Comparison of ENCODE assay signal across 10 cellular contexts in genomic region chr11:71454470-71455113, GRCh38. TPM values are rescaled to one million over a fixed set of nuclear protein-coding genes. Genes with fewer than 3 reads are reported as not detected.
DNase-seq lines count a peak whose midpoint lies in the region; ATAC-seq and TF ChIP-seq lines count a peak whose summit lies in the region.
"Had no signal": no experiment of that assay in that cellular context is flagged by ENCODE, and none has a peak within 500 bp of the region (broad histone marks: within the 10 kb centered on the region; RNA-seq: fewer than 3 reads in every experiment).

No MANE protein-coding gene starts in this region.

- H3K4me3 Mint-ChIP-seq in T-helper 2 cell treated with Interferon-gamma antibody and Interleukin-4, amounts not matched to agents 5 μg/mL and 100 μg/mL, for 36 hours = peak overlapping the region; percentile 90
- peak overlapping the region; percentile 91 for H3K4me3 Mint-ChIP-seq in type B pancreatic cell

- ATAC-seq in Right ventricle myocardium inferior = no peak
- peak; percentile 31 for ATAC-seq in esophagus mucosa
- ATAC-seq in GM21619 (IDR thresholded peaks at IDR 0.05; ENCODE audit: unreplicated experiment) = no peak

- H3K36me3 ChIP-seq in left ventricle myocardium inferior (peaks cover 47% of the 10 kb centered on the region), SJCRH30 (no peaks in the 10 kb centered on the region; the same call in 1 of the 2 replicates), esophagus muscularis mucosa (peaks cover 26 to 49% (median 47%) of the 10 kb centered on the region in 4 donors)

- TF ChIP-seq POLR2A in esophagus muscularis mucosa (IDR thresholded peaks at IDR 0.05; ENCODE audit: low read depth) = no peak

- intact Hi-C loops in left ventricle myocardium inferior (cut with micrococcal nuclease) = no loop called here
- intact Hi-C loops in Right ventricle myocardium inferior (cut with DNase I) = no loop called here
- intact Hi-C loops in esophagus muscularis mucosa (cut with DNase I) = no loop called here

- TF ChIP-seq CTCF in left ventricle myocardium inferior (IDR thresholded peaks at IDR 0.05; ENCODE audit: borderline replicate concordance) = no peak
- no peak for TF ChIP-seq CTCF in type B pancreatic cell (conservative IDR thresholded peaks at IDR 0.05)
- TF ChIP-seq CTCF in esophagus muscularis mucosa (IDR thresholded peaks at IDR 0.05) = no peak

- H3K9me3 Mint-ChIP-seq in T-helper 2 cell treated with Interferon-gamma antibody and Interleukin-4, amounts not matched to agents 5 μg/mL and 100 μg/mL, for 36 hours = no peaks in the 10 kb centered on the region
- no peaks in the 10 kb centered on the region for H3K9me3 Mint-ChIP-seq in type B pancreatic cell

- no peak for TF ChIP-seq EP300 in esophagus muscularis mucosa (IDR thresholded peaks at IDR 0.05)

- DNase-seq in left ventricle myocardium inferior = no peak
- no peak for DNase-seq in Right ventricle myocardium inferior (ENCODE audit: missing footprints)
- no peak for DNase-seq in T-helper 2 cell treated with Interferon-gamma antibody and Interleukin-4, amounts not matched to agents 5 μg/mL and 100 μg/mL, for 36 hours (ENCODE audit: low spot score)
- no peak for DNase-seq in type B pancreatic cell (ENCODE audit: extremely low spot score, unreplicated experiment)
- DNase-seq in SJCRH30 = no peak
- DNase-seq in esophagus muscularis mucosa (ENCODE audit: extremely low spot score) = no peak
- DNase-seq: hippocampal formation, NCI-H2029 treated with DMSO at 0.1 percent for 48 hours had no signal

- H3K36me3 Mint-ChIP-seq in T-helper 2 cell treated with Interferon-gamma antibody and Interleukin-4, amounts not matched to agents 5 μg/mL and 100 μg/mL, for 36 hours (ENCODE audit: low read depth) = peaks cover 24% of the 10 kb centered on the region
- H3K36me3 Mint-ChIP-seq in type B pancreatic cell = peaks cover 10% of the 10 kb centered on the region

- H3K27me3 Mint-ChIP-seq in T-helper 2 cell treated with Interferon-gamma antibody and Interleukin-4, amounts not matched to agents 5 μg/mL and 100 μg/mL, for 36 hours (ENCODE audit: low read depth) = no peaks in the 10 kb centered on the region
- no peaks in the 10 kb centered on the region for H3K27me3 Mint-ChIP-seq in type B pancreatic cell

- H3K4me1 Mint-ChIP-seq in T-helper 2 cell treated with Interferon-gamma antibody and Interleukin-4, amounts not matched to agents 5 μg/mL and 100 μg/mL, for 36 hours (ENCODE audit: low read depth) = peaks cover 51% of the 10 kb centered on the region
- peaks cover 24% of the 10 kb centered on the region for H3K4me1 Mint-ChIP-seq in type B pancreatic cell (ENCODE audit: unreplicated experiment)

- peaks cover 34% of the 10 kb centered on the region for H3K4me1 ChIP-seq in left ventricle myocardium inferior
- H3K4me1 ChIP-seq in SJCRH30 = no peaks in the 10 kb centered on the region; the same call in 1 of the 2 replicates
- peaks cover 23 to 39% (median 35%) of the 10 kb centered on the region in 4 donors for H3K4me1 ChIP-seq in esophagus muscularis mucosa

- H3K4me3 ChIP-seq in left ventricle myocardium inferior (peak overlapping the region; percentile 97), SJCRH30 (no peak overlapping the region), esophagus muscularis mucosa (peak overlapping the region in 2 of 4 donors; percentile 72 to 78)

- peak overlapping the region; percentile 77 for H3K27ac Mint-ChIP-seq in T-helper 2 cell treated with Interferon-gamma antibody and Interleukin-4, amounts not matched to agents 5 μg/mL and 100 μg/mL, for 36 hours
- peak overlapping the region; percentile 13 for H3K27ac Mint-ChIP-seq in type B pancreatic cell

- WGBS in esophagus muscularis mucosa = 75% methylated on average over 7 of the region's 7 CpGs

- H3K27me3 ChIP-seq in left ventricle myocardium inferior (ENCODE audit: low read depth) = no peaks in the 10 kb centered on the region
- no peaks in the 10 kb centered on the region for H3K27me3 ChIP-seq in SJCRH30
- H3K27me3 ChIP-seq in esophagus muscularis mucosa = no peaks in the 10 kb centered on the region

- H3K27ac ChIP-seq in left ventricle myocardium inferior (replicated peaks) = no peak overlapping the region
- no peak overlapping the region for H3K27ac ChIP-seq in SJCRH30
- H3K27ac ChIP-seq in esophagus muscularis mucosa (replicated peaks in 1 of 4) = no peak overlapping the region

- no peaks in the 10 kb centered on the region for H3K9me3 ChIP-seq in left ventricle myocardium inferior (replicated peaks)
- no peaks in the 10 kb centered on the region for H3K9me3 ChIP-seq in SJCRH30 (replicated peaks)
- no peaks in the 10 kb centered on the region for H3K9me3 ChIP-seq in esophagus muscularis mucosa

RNA-seq across cellular contexts. Expression of gene NADSYN1, which starts 1.6 kb away (rescaled TPM):
- 17.5 TPM for total RNA-seq in left ventricle myocardium inferior
- 22.1 TPM for total RNA-seq in Right ventricle myocardium inferior
- 67.7 TPM for total RNA-seq in esophagus mucosa
- 66.6 and 96.7 TPM in 2 replicates for total RNA-seq in type B pancreatic cell (ENCODE audit: low replicate concordance)
- 17.8 and 18.0 TPM in 2 replicates for total RNA-seq in SJCRH30 (2014; rRNA removed; shearing (Covaris generic))
- 10 to 100 TPM; 38.4 to 44.4 (median 42.2) TPM for total RNA-seq in esophagus muscularis mucosa

RNA-seq across cellular contexts. Expression of gene DHCR7, which starts 6.4 kb away (rescaled TPM):
- total RNA-seq in left ventricle myocardium inferior (39.1 TPM), Right ventricle myocardium inferior (46.3 TPM), esophagus mucosa (130 TPM), type B pancreatic cell (ENCODE audit: low replicate concordance) (97.0 and 99.1 TPM in 2 replicates), esophagus muscularis mucosa (1 to 10 TPM; 5.8 to 9.5 (median 9.2) TPM)
- total RNA-seq in SJCRH30 (2014; rRNA removed; shearing (Covaris generic)) = 40.1 and 42.8 TPM in 2 replicates
